ENCODE assay signal across 25 cellular contexts in genomic region chr3:180421711-180422110, GRCh38.
"Had no signal": no experiment of that assay in that cellular context is flagged by ENCODE, and none has a peak within 500 bp of the region (broad histone marks: within the 10 kb centered on the region; RNA-seq: fewer than 3 reads in every experiment).

No MANE protein-coding gene starts in this region.

- H3K4me1 ChIP-seq: body of pancreas, colonic mucosa, right atrium auricular region had no signal

- H3K36me3 ChIP-seq: colonic mucosa, right atrium auricular region, vagina had no signal

- H3K9me3 ChIP-seq: body of pancreas, colonic mucosa, right atrium auricular region, vagina had no signal

- H3K27ac Mint-ChIP-seq: activated CD8-positive, alpha-beta T cell treated with anti-CD3 and anti-CD28 coated beads for 36 hours; activated naive CD8-positive, alpha-beta T cell treated with anti-CD3 and anti-CD28 coated beads, Interleukin-2, amount 10 ng/mL, durations not matched to agents 7 days and 5 days; activated T-helper 17 cell treated with anti-CD3 and anti-CD28 coated beads, Interleukin-2, amount 50 U/mL, for 72 hours; nephron progenitor cell; progenitor cell of endocrine pancreas; stimulated activated naive CD8-positive, alpha-beta T cell treated with anti-CD3 and anti-CD28 coated beads, Interleukin-15, amount 100 ng/mL, for 72 hours had no signal

- H3K4me3 ChIP-seq: body of pancreas, colonic mucosa, lung, right atrium auricular region, skin epidermis, vagina had no signal

- H3K4me1 Mint-ChIP-seq: activated naive CD8-positive, alpha-beta T cell treated with anti-CD3 and anti-CD28 coated beads, Interleukin-2, amount 10 ng/mL, durations not matched to agents 7 days and 5 days; activated T-helper 17 cell treated with anti-CD3 and anti-CD28 coated beads, Interleukin-2, amount 50 U/mL, for 72 hours; nephron progenitor cell; stimulated activated naive CD8-positive, alpha-beta T cell treated with anti-CD3 and anti-CD28 coated beads, Interleukin-15, amount 100 ng/mL, for 72 hours had no signal

- DNase-seq: activated CD4-positive, alpha-beta T cell treated with anti-CD3 and anti-CD28 coated beads for 48 hours; activated CD4-positive, CD25-positive, alpha-beta regulatory T cell; activated CD8-positive, alpha-beta T cell treated with anti-CD3 and anti-CD28 coated beads for 36 hours; activated naive CD4-positive, alpha-beta T cell treated with Interleukin-2 at 50 U/mL for 16 hours; activated naive CD8-positive, alpha-beta T cell treated with anti-CD3 and anti-CD28 coated beads, Interleukin-2, amount 10 ng/mL, durations not matched to agents 7 days and 5 days; activated T-cell treated with anti-CD3 and anti-CD28 coated beads, Interleukin-2, amount 50 U/mL, for 1 hour; amygdala; body of pancreas; central memory CD4-positive, alpha-beta T cell; colonic mucosa; erythroblast; foreskin fibroblast; hypothalamus; midbrain; nephron progenitor cell; stimulated activated naive CD8-positive, alpha-beta T cell treated with anti-CD3 and anti-CD28 coated beads, Interleukin-15, amount 100 ng/mL, for 72 hours; T1000; trophoblast cell had no signal

- H3K27ac ChIP-seq: body of pancreas, colonic mucosa, right atrium auricular region, skin epidermis, vagina had no signal

- H3K9me3 Mint-ChIP-seq: activated T-helper 17 cell treated with anti-CD3 and anti-CD28 coated beads, Interleukin-2, amount 50 U/mL, for 72 hours; nephron progenitor cell had no signal

- H3K27me3 ChIP-seq: body of pancreas, colonic mucosa, right atrium auricular region, vagina had no signal

- H3K36me3 Mint-ChIP-seq: activated naive CD8-positive, alpha-beta T cell treated with anti-CD3 and anti-CD28 coated beads, Interleukin-2, amount 10 ng/mL, durations not matched to agents 7 days and 5 days had no signal

- H3K4me3 Mint-ChIP-seq: activated CD8-positive, alpha-beta T cell treated with anti-CD3 and anti-CD28 coated beads for 36 hours; activated naive CD8-positive, alpha-beta T cell treated with anti-CD3 and anti-CD28 coated beads, Interleukin-2, amount 10 ng/mL, durations not matched to agents 7 days and 5 days; activated T-helper 17 cell treated with anti-CD3 and anti-CD28 coated beads, Interleukin-2, amount 50 U/mL, for 72 hours; nephron progenitor cell; stimulated activated naive CD8-positive, alpha-beta T cell treated with anti-CD3 and anti-CD28 coated beads, Interleukin-15, amount 100 ng/mL, for 72 hours had no signal

- ATAC-seq: activated CD8-positive, alpha-beta T cell treated with anti-CD3 and anti-CD28 coated beads for 36 hours; activated T-helper 17 cell treated with anti-CD3 and anti-CD28 coated beads, Interleukin-2, amount 50 U/mL, for 72 hours; body of pancreas; left lobe of liver; stimulated activated naive CD8-positive, alpha-beta T cell treated with anti-CD3 and anti-CD28 coated beads, Interleukin-15, amount 100 ng/mL, for 72 hours had no signal

- H3K27me3 Mint-ChIP-seq: activated CD8-positive, alpha-beta T cell treated with anti-CD3 and anti-CD28 coated beads for 36 hours; activated naive CD8-positive, alpha-beta T cell treated with anti-CD3 and anti-CD28 coated beads, Interleukin-2, amount 10 ng/mL, durations not matched to agents 7 days and 5 days; activated T-helper 17 cell treated with anti-CD3 and anti-CD28 coated beads, Interleukin-2, amount 50 U/mL, for 72 hours; progenitor cell of endocrine pancreas; stimulated activated naive CD8-positive, alpha-beta T cell treated with anti-CD3 and anti-CD28 coated beads, Interleukin-15, amount 100 ng/mL, for 72 hours had no signal
